In the genomic region with DNA sequence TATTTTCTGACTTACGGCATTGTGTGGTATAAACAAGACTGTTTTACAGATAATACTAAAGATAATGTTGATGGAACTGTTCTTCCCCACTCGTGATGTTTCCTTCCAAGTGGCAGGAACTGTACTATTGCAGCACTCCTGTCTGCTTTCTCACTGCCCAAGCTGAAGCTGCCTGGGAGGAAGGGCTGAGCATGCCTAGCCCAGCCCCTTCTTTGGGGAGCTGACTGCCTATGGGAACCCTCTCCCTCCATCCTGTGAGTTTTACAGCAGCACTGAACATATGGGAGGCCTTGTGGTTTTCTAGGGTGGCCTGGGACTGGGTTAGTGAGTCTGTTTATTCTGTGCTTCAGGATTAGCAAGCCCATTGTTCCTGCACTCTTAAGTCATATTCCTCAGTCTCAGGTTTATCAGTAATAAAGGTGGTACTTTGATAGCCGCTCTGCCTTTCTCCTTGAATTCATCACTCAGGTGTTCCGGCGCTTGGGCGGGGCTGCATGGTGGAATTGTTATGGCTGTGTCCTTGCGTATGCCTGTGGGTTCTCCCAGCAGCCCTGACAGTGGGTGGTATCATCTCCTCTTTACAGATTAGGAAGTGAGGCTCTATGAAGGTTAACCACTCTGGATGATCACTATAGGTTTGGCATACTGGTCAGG, we compare ENCODE assay signal across 9 cellular contexts.
A peak's percentile ranks its signal among the peaks of the same experiment; 100 is the strongest.
DNase-seq lines count a peak whose midpoint lies in the region; ATAC-seq and TF ChIP-seq lines count a peak whose summit lies in the region.
"Had no signal": no experiment of that assay in that cellular context is flagged by ENCODE, and none has a peak within 500 bp of the region (broad histone marks: within the 10 kb centered on the region; RNA-seq: fewer than 3 reads in every experiment).

No MANE protein-coding gene starts in this region.

- no peak overlapping the region for H3K14ac ChIP-seq in mesenchymal stem cell (ENCODE audit: low read length in 2 of 2)

- ATAC-seq in HG03095 (IDR thresholded peaks at IDR 0.05; ENCODE audit: unreplicated experiment) (no peak), HG03469 (IDR thresholded peaks at IDR 0.05; ENCODE audit: unreplicated experiment) (no peak)

- no peak for TF ChIP-seq CTCF in coronary artery (IDR thresholded peaks at IDR 0.05)
- no peak for TF ChIP-seq CTCF in ascending aorta (IDR thresholded peaks at IDR 0.05)

- H3K4me3 ChIP-seq in coronary artery (peak overlapping the region; percentile 41), mesenchymal stem cell (ENCODE audit: insufficient read depth in 1 of 2, low read depth in 1 of 2, low read length in 2 of 2) (peak overlapping the region; percentile 36 to 82), ascending aorta (peak overlapping the region in 1 of 2 donors; percentile 37)

- no peaks in the 10 kb centered on the region for H3K27me3 ChIP-seq in mesenchymal stem cell (ENCODE audit: control insufficient read depth in 1 of 2, insufficient read depth in 1 of 2, low read length in 2 of 2)
- H3K27me3 ChIP-seq in ascending aorta: no peaks in the 10 kb centered on the region

- H2BK120ac ChIP-seq in mesenchymal stem cell (ENCODE audit: low read depth, low read length): peak overlapping the region; percentile 71

- H3K36me3 ChIP-seq in mesenchymal stem cell (ENCODE audit: control insufficient read depth in 1 of 2, insufficient read depth in 2 of 2, low read depth in 1 of 2, low read length in 2 of 2) (peaks cover 0 to 16% of the 10 kb centered on the region in 2 experiments), ascending aorta (no peaks in the 10 kb centered on the region)

- peak overlapping the region; percentile 93 for H4K91ac ChIP-seq in mesenchymal stem cell (ENCODE audit: low read length)

- H3K18ac ChIP-seq in mesenchymal stem cell (ENCODE audit: low read depth in 1 of 2, low read length in 2 of 2): peak overlapping the region; percentile 73 to 94

- peak overlapping the region; percentile 92 for H4K8ac ChIP-seq in mesenchymal stem cell (ENCODE audit: low read length)

- WGBS in mesenchymal stem cell: 75% methylated on average over 6 of the region's 7 CpGs

- peak overlapping the region; percentile 68 to 86 for H3K4ac ChIP-seq in mesenchymal stem cell (ENCODE audit: low read depth in 1 of 2, low read length in 2 of 2)

- peak overlapping the region; percentile 64 to 87 for H2BK12ac ChIP-seq in mesenchymal stem cell (ENCODE audit: low read length in 2 of 2)

- peak overlapping the region; percentile 22 for H3K4me2 ChIP-seq in mesenchymal stem cell (ENCODE audit: low read length, poor library complexity, severe bottlenecking)

- peaks cover 9% of the 10 kb centered on the region for H3K4me1 ChIP-seq in mesenchymal stem cell (ENCODE audit: control insufficient read depth, insufficient read depth, low read depth, low read length)
- H3K4me1 ChIP-seq in ascending aorta: peaks cover 0 to 5% of the 10 kb centered on the region in 2 donors

- no peak overlapping the region for H2AFZ ChIP-seq in mesenchymal stem cell (ENCODE audit: low read depth, low read length)

- H2BK15ac ChIP-seq in mesenchymal stem cell (ENCODE audit: low read depth, poor library complexity, severe bottlenecking): peak overlapping the region; percentile 76

- H3K9me3 ChIP-seq in mesenchymal stem cell (ENCODE audit: control insufficient read depth, low read length) (no peaks in the 10 kb centered on the region), ascending aorta (no peaks in the 10 kb centered on the region)

- peak overlapping the region; percentile 79 for H3K9ac ChIP-seq in mesenchymal stem cell (ENCODE audit: low read length)

- peaks cover 14% of the 10 kb centered on the region for H3K79me1 ChIP-seq in mesenchymal stem cell (replicated peaks; ENCODE audit: low read length, poor library complexity, severe bottlenecking)

- no peak overlapping the region for H2AK5ac ChIP-seq in mesenchymal stem cell (ENCODE audit: low read length, severe bottlenecking)

- H3K23ac ChIP-seq in mesenchymal stem cell (ENCODE audit: low read length in 2 of 2): no peak overlapping the region

- peak overlapping the region in 1 of 2 donors; percentile 19 for H3K27ac ChIP-seq in coronary artery
- H3K27ac ChIP-seq in mesenchymal stem cell (ENCODE audit: low read length, poor library complexity, severe bottlenecking): peak overlapping the region; percentile 86
- no peak overlapping the region for H3K27ac ChIP-seq in ascending aorta

- no peak overlapping the region for H2BK5ac ChIP-seq in mesenchymal stem cell (ENCODE audit: low read depth, low read length, poor library complexity, severe bottlenecking)

- intact Hi-C loops in ascending aorta (cut with DNase I): no loop called here

- DNase-seq in GM04504 (ENCODE audit: low read depth) (peak; percentile 36), NCI-H774 (lab: John Stamatoyannopoulos, UW) (peak; percentile 32), coronary artery (ENCODE audit: low spot score) (no peak), mesenchymal stem cell (peak; percentile 91), NCI-H345 treated with DMSO at 0.1 percent for 48 hours (lab: John Stamatoyannopoulos, UW; ENCODE audit: unreplicated experiment) (no peak), ascending aorta (ENCODE audit: low spot score in 2 of 2) (no peak)
- DNase-seq: naive B cell had no signal

Comparison
In these comparisons a context has a peak if more than half of its experiments do, and no peak if none do; other contexts are left out.
1. DNase-seq: peak in GM04504 (single experiment), NCI-H774 (single experiment) and mesenchymal stem cell (single experiment); none in coronary artery (single experiment), NCI-H345 treated with DMSO at 0.1 percent for 48 hours (single experiment) and ascending aorta (0 of 2).